In the genomic region with DNA sequence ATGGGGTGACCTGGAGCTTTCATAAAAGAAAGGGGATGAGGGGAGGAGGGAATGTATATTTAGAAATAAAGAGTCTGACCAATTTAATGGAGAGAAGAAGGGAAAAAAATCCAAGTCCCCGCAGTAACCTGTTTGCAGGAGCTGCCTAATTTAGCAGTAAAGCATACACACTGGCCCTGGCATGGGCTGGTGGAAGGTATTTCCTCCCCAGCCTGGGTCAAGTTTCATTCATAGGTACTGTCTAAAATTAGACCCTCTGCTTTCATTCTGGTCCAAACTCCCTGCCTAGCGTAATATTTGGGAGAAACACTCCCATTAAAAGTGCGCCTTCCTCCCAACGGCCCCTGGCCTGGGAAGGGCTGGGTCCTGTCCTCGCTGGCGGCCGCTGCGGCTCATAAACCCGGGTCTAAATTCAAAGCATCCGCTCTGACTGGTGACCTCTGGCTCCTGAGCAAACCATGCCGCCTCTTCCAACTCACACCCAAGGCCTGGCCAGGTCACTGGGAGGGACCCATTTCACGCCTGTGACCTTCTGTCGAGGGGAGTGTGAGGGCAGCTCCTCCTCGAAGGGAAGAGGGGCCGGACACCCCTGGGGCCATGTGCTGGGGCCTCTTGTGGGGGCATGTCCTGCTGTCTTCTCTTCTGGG, we compare ENCODE assay signal across 1 cellular context.
TF ChIP-seq lines count a peak whose summit lies in the region.

No MANE protein-coding gene starts in this region.

TF ChIP-seq in GM23338, 12 proteins besides CTCF, POLR2A, EP300 and RAD21:
- TF ChIP-seq, protein P1, sequence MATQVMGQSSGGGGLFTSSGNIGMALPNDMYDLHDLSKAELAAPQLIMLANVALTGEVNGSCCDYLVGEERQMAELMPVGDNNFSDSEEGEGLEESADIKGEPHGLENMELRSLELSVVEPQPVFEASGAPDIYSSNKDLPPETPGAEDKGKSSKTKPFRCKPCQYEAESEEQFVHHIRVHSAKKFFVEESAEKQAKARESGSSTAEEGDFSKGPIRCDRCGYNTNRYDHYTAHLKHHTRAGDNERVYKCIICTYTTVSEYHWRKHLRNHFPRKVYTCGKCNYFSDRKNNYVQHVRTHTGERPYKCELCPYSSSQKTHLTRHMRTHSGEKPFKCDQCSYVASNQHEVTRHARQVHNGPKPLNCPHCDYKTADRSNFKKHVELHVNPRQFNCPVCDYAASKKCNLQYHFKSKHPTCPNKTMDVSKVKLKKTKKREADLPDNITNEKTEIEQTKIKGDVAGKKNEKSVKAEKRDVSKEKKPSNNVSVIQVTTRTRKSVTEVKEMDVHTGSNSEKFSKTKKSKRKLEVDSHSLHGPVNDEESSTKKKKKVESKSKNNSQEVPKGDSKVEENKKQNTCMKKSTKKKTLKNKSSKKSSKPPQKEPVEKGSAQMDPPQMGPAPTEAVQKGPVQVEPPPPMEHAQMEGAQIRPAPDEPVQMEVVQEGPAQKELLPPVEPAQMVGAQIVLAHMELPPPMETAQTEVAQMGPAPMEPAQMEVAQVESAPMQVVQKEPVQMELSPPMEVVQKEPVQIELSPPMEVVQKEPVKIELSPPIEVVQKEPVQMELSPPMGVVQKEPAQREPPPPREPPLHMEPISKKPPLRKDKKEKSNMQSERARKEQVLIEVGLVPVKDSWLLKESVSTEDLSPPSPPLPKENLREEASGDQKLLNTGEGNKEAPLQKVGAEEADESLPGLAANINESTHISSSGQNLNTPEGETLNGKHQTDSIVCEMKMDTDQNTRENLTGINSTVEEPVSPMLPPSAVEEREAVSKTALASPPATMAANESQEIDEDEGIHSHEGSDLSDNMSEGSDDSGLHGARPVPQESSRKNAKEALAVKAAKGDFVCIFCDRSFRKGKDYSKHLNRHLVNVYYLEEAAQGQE (IDR thresholded peaks at IDR 0.05; ENCODE audit: unreplicated experiment) = no peak
- no peak for TF ChIP-seq ZNF114 (CRISPR knock-in tag; IDR thresholded peaks at IDR 0.05)
- TF ChIP-seq JUNB (IDR thresholded peaks at IDR 0.05; ENCODE audit: unreplicated experiment) = no peak
- no peak for TF ChIP-seq EZH2phosphoT487 (IDR thresholded peaks at IDR 0.05; ENCODE audit: unreplicated experiment)
